Comparison of ENCODE assay signal across 1 cellular context in genomic region chr4:74545488-74545887, GRCh38.
TF ChIP-seq lines count a peak whose summit lies in the region.

No MANE protein-coding gene starts in this region.

TF ChIP-seq in IMR-90, 13 proteins besides CTCF, POLR2A, EP300 and RAD21 (continued from another document):
- TF ChIP-seq USF2 (IDR thresholded peaks at IDR 0.05; ENCODE audit: low read depth, low read length) (no peak), CHD1 (IDR thresholded peaks at IDR 0.05; ENCODE audit: low read depth, low read length) (no peak), RCOR1 (IDR thresholded peaks at IDR 0.05; ENCODE audit: insufficient replicate concordance, low read length) (no peak), MXI1 (IDR thresholded peaks at IDR 0.05; ENCODE audit: borderline replicate concordance, low read depth, low read length) (no peak), BHLHE40 (IDR thresholded peaks at IDR 0.05; ENCODE audit: low read depth, low read length) (no peak), SMC3 (IDR thresholded peaks at IDR 0.05; ENCODE audit: low read depth, low read length) (no peak), FOS (IDR thresholded peaks at IDR 0.05; ENCODE audit: low read depth, low read length) (no peak), MAZ (IDR thresholded peaks at IDR 0.05; ENCODE audit: borderline replicate concordance, low read depth, low read length) (no peak), RFX5 (IDR thresholded peaks at IDR 0.05; ENCODE audit: low read depth, low read length) (no peak), MAFK (IDR thresholded peaks at IDR 0.05; ENCODE audit: low read depth, low read length) (no peak), CEBPB (IDR thresholded peaks at IDR 0.05; ENCODE audit: low read depth, low read length) (no peak; the same call in 1 of the 2 replicates), NFE2L2 (IDR thresholded peaks at IDR 0.05; ENCODE audit: low read depth, low read length) (no peak)
